33 cellular contexts compared by ENCODE assay signal in genomic region chr6:125188594-125189203, GRCh38. TPM values are rescaled to one million over a fixed set of nuclear protein-coding genes. Genes with fewer than 3 reads are reported as not detected.
DNase-seq lines count a peak whose midpoint lies in the region; ATAC-seq and TF ChIP-seq lines count a peak whose summit lies in the region.
"Had no signal": no experiment of that assay in that cellular context is flagged by ENCODE, and none has a peak within 500 bp of the region (broad histone marks: within the 10 kb centered on the region; RNA-seq: fewer than 3 reads in every experiment).

No MANE protein-coding gene starts in this region.

- no peaks in the 10 kb centered on the region for H3K9me3 Mint-ChIP-seq in mesothelial cell of epicardium
- H3K9me3 Mint-ChIP-seq: activated naive CD8-positive, alpha-beta T cell treated with anti-CD3 and anti-CD28 coated beads for 36 hours; CD4-positive, alpha-beta T cell; natural killer cell had no signal

- H3K4me1 ChIP-seq in breast epithelium (no peaks in the 10 kb centered on the region), mammary epithelial cell (ENCODE audit: insufficient read depth, low read length) (peaks cover 25% of the 10 kb centered on the region), thoracic aorta (ENCODE audit: control insufficient read depth in 1 of 2, low read depth in 2 of 2) (peaks cover 14 to 59% of the 10 kb centered on the region in 2 donors), mucosa of descending colon (ENCODE audit: low read depth) (peaks cover 4% of the 10 kb centered on the region), neuronal stem cell (ENCODE audit: control insufficient read depth in 2 of 2, insufficient read depth in 1 of 2, low read depth in 1 of 2, low read length in 2 of 2) (peaks cover 3 to 4% of the 10 kb centered on the region in 2 donors)

- no peaks in the 10 kb centered on the region for H3K36me3 Mint-ChIP-seq in mesothelial cell of epicardium
- H3K36me3 Mint-ChIP-seq: activated naive CD8-positive, alpha-beta T cell treated with anti-CD3 and anti-CD28 coated beads for 36 hours; natural killer cell had no signal

- no peak overlapping the region for H3K9ac ChIP-seq in mammary epithelial cell (ENCODE audit: insufficient read depth, low read length)
- H3K9ac ChIP-seq in neuronal stem cell (ENCODE audit: low read depth, low read length, poor library complexity) = no peak overlapping the region

- no peak overlapping the region for H2BK120ac ChIP-seq in neuronal stem cell (ENCODE audit: low read depth, low read length)

- no peak overlapping the region for H3K14ac ChIP-seq in neuronal stem cell (ENCODE audit: low read length)

- H3K4me2 ChIP-seq in mammary epithelial cell (ENCODE audit: insufficient read depth, low read depth, low read length) (no peak overlapping the region), neuronal stem cell (ENCODE audit: insufficient read depth, low read length, poor library complexity, severe bottlenecking) (no peak overlapping the region)

- CTCF ChIA-PET in mammary epithelial cell (lab: Charles Lee; ENCODE audit: low non-redundant PET) = no interaction called here

- H3K4me3 ChIP-seq in breast epithelium = no peak overlapping the region
- no peak overlapping the region for H3K4me3 ChIP-seq in mammary epithelial cell (replicated peaks in 1 of 3; ENCODE audit: insufficient read depth in 1 of 3, low read depth in 2 of 3, low read length in 3 of 3)
- no peak overlapping the region for H3K4me3 ChIP-seq in thoracic aorta
- H3K4me3 ChIP-seq in mucosa of descending colon = no peak overlapping the region
- H3K4me3 ChIP-seq in neuronal stem cell (ENCODE audit: low read length in 2 of 2) = no peak overlapping the region
- H3K4me3 ChIP-seq: body of pancreas, GM12878, vagina had no signal

- H3K18ac ChIP-seq in neuronal stem cell (ENCODE audit: low read length) = no peak overlapping the region

- in situ Hi-C loops in mammary epithelial cell (cut with MboI; ENCODE audit: low sequenced_read_pairs in 2 of 2) = no loop called here

- ATAC-seq in thoracic aorta (ENCODE audit: insufficient number of reproducible peaks, low FRiP score, low read depth) = no peak
- ATAC-seq in mucosa of descending colon = no peak
- ATAC-seq: body of pancreas, GM12878, left colon, natural killer cell, Panc1 had no signal

- TF ChIP-seq POLR2A in breast epithelium (IDR thresholded peaks at IDR 0.05) = no peak

- no peak for TF ChIP-seq CTCF in breast epithelium (IDR thresholded peaks at IDR 0.05)
- TF ChIP-seq CTCF in mammary epithelial cell (conservative IDR thresholded peaks at IDR 0.05 in 1 of 2, IDR thresholded peaks at IDR 0.05 in 1 of 2; ENCODE audit: extremely low read depth in 1 of 2, insufficient read depth in 1 of 2, low read depth in 1 of 2, low read length in 2 of 2) = no peak
- TF ChIP-seq CTCF in mesothelial cell of epicardium (IDR thresholded peaks at IDR 0.05; ENCODE audit: unreplicated experiment) = no peak
- no peak for TF ChIP-seq CTCF in thoracic aorta (IDR thresholded peaks at IDR 0.05)
- TF ChIP-seq CTCF in mucosa of descending colon (IDR thresholded peaks at IDR 0.05) = no peak

- H2AK5ac ChIP-seq in neuronal stem cell (ENCODE audit: low read depth, low read length) = no peak overlapping the region

- H3K27ac ChIP-seq in breast epithelium (peak overlapping the region; percentile 59 to 76), mammary epithelial cell (ENCODE audit: insufficient read depth, low read depth, low read length) (no peak overlapping the region), thoracic aorta (peak overlapping the region; percentile 18 to 51), neuronal stem cell (replicated peaks; ENCODE audit: low read length) (no peak overlapping the region)
- H3K27ac ChIP-seq: 22Rv1, vagina, VCaP had no signal

- H3K27ac Mint-ChIP-seq in mesothelial cell of epicardium = peak overlapping the region; percentile 76
- H3K27ac Mint-ChIP-seq: activated naive CD8-positive, alpha-beta T cell treated with anti-CD3 and anti-CD28 coated beads for 36 hours; CD4-positive, alpha-beta T cell; natural killer cell had no signal

- H2BK12ac ChIP-seq in neuronal stem cell (ENCODE audit: low read length) = no peak overlapping the region

- no peak overlapping the region for H4K8ac ChIP-seq in neuronal stem cell (ENCODE audit: low read depth, low read length)

- no peak overlapping the region for H2AFZ ChIP-seq in mammary epithelial cell (ENCODE audit: low read depth, low read length)
- no peak overlapping the region for H2AFZ ChIP-seq in neuronal stem cell (ENCODE audit: low read length)

- no peaks in the 10 kb centered on the region for H3K27me3 Mint-ChIP-seq in mesothelial cell of epicardium (ENCODE audit: low read depth)

- H3K27me3 ChIP-seq in breast epithelium (no peaks in the 10 kb centered on the region), mammary epithelial cell (ENCODE audit: insufficient read depth, low read length) (no peaks in the 10 kb centered on the region), thoracic aorta (replicated peaks; ENCODE audit: insufficient read depth) (no peaks in the 10 kb centered on the region), neuronal stem cell (ENCODE audit: control insufficient read depth in 3 of 3, insufficient read depth in 3 of 3, low read depth in 1 of 3, low read length in 3 of 3) (no peaks in the 10 kb centered on the region)
- H3K27me3 ChIP-seq: body of pancreas, vagina had no signal

- H4K20me1 ChIP-seq in mammary epithelial cell (ENCODE audit: insufficient read depth, low read length) = no peaks in the 10 kb centered on the region

- dilution Hi-C loops in mammary epithelial cell (cut with HindIII; ENCODE audit: low sequenced_read_pairs) = no loop called here

- H3K9me3 ChIP-seq in breast epithelium (no peaks in the 10 kb centered on the region), mammary epithelial cell (replicated peaks; ENCODE audit: insufficient read depth, low read length) (no peaks in the 10 kb centered on the region), thoracic aorta (no peaks in the 10 kb centered on the region), mucosa of descending colon (no peaks in the 10 kb centered on the region), neuronal stem cell (replicated peaks in 1 of 2; ENCODE audit: control insufficient read depth in 2 of 2, insufficient read depth in 1 of 2, low read depth in 1 of 2, low read length in 2 of 2) (no peaks in the 10 kb centered on the region)
- H3K9me3 ChIP-seq: body of pancreas, vagina had no signal

- H2BK5ac ChIP-seq in neuronal stem cell (ENCODE audit: low read length) = no peak overlapping the region

- WGBS in mammary epithelial cell (ENCODE audit: low coverage, missing lambda C conversion rate) = 0% methylated on average over 1 of the region's 1 CpG
- no CpG with 5 or more reads among the region's 1 CpG for WGBS in neuronal stem cell (ENCODE audit: extremely low coverage in 2 of 2, insufficient read length in 2 of 2, insufficient replicate concordance in 1 of 2), 2 donors

- intact Hi-C loops in breast epithelium (cut with DNase I; ENCODE audit: low total_unique reads) = no loop called here
- intact Hi-C loops in mammary epithelial cell (cut with micrococcal nuclease) = no loop called here
- intact Hi-C loops in mucosa of descending colon (cut with DNase I, micrococcal nuclease) = no loop called here

- peaks cover 11% of the 10 kb centered on the region for H3K79me2 ChIP-seq in mammary epithelial cell (ENCODE audit: insufficient read depth, low read length)

- H3K36me3 ChIP-seq in breast epithelium (no peaks in the 10 kb centered on the region), mammary epithelial cell (ENCODE audit: insufficient read depth, low read length) (no peaks in the 10 kb centered on the region), thoracic aorta (no peaks in the 10 kb centered on the region), mucosa of descending colon (ENCODE audit: low read depth) (no peaks in the 10 kb centered on the region), neuronal stem cell (replicated peaks in 1 of 2; ENCODE audit: control insufficient read depth in 2 of 2, insufficient read depth in 2 of 2, low read length in 2 of 2) (no peaks in the 10 kb centered on the region)
- H3K36me3 ChIP-seq: vagina had no signal

- H3K79me1 ChIP-seq in neuronal stem cell (ENCODE audit: low read depth, low read length) = no peaks in the 10 kb centered on the region

- DNase-seq in breast epithelium (ENCODE audit: low spot score in 2 of 2) (no peak), mammary epithelial cell (no peak), cerebellar cortex (ENCODE audit: low spot score) (peak; percentile 11), mesothelial cell of epicardium (ENCODE audit: low spot score in 2 of 2, unreplicated experiment in 2 of 2) (no peak), thoracic aorta (ENCODE audit: low spot score) (no peak), mucosa of descending colon (no peak), amygdala (lab: John Stamatoyannopoulos, UW) (no peak), neuronal stem cell (ENCODE audit: low spot score) (no peak)
- DNase-seq: activated CD4-positive, alpha-beta T cell treated with anti-CD3 and anti-CD28 coated beads for 4 hours; activated CD8-positive, alpha-beta memory T cell treated with anti-CD3 and anti-CD28 coated beads for 24 hours; activated effector memory CD4-positive, alpha-beta T cell treated with anti-CD3 and anti-CD28 coated beads, Interleukin-2, amount 50 U/mL, for 16 hours; activated naive CD8-positive, alpha-beta T cell treated with anti-CD3 and anti-CD28 coated beads for 36 hours; AML-193; CD4-positive, alpha-beta T cell; effector CD8-positive, alpha-beta T cell; GOT3; KG1; left colon; MM.1S; natural killer cell; NCI-H1417; NCI-H2081; NCI-H2227 treated with DMSO at 0.1 percent for 48 hours; NCI-H69; retina; SIG-M5; stimulated activated CD4-positive, alpha-beta T cell treated with anti-CD3 and anti-CD28 coated beads, Interleukin-4, amount 100 ng/mL, for 1 hour had no signal

- H3K4ac ChIP-seq in neuronal stem cell (ENCODE audit: low read length) = no peak overlapping the region

- H3K4me3 Mint-ChIP-seq in mesothelial cell of epicardium = no peak overlapping the region
- H3K4me3 Mint-ChIP-seq: activated naive CD8-positive, alpha-beta T cell treated with anti-CD3 and anti-CD28 coated beads for 36 hours; CD4-positive, alpha-beta T cell; natural killer cell had no signal

- peaks cover 37% of the 10 kb centered on the region for H3K4me1 Mint-ChIP-seq in mesothelial cell of epicardium

- no peak overlapping the region for H3K23ac ChIP-seq in neuronal stem cell (ENCODE audit: low read depth, low read length, poor library complexity)

- no peak overlapping the region for H4K91ac ChIP-seq in neuronal stem cell (ENCODE audit: low read depth, low read length, poor library complexity)

- H2BK15ac ChIP-seq in neuronal stem cell (ENCODE audit: low read length) = no peak overlapping the region

- no TSS peak for BruUV-seq in mammary epithelial cell (replicated peaks; lab: Mats Ljungman, UMichigan)

RNA-seq across cellular contexts. Expression of gene TPD52L1, which starts 35.1 kb away (rescaled TPM):
- total RNA-seq in breast epithelium = 100 to 1,000 TPM in 1 of 3 donors, 10 to 100 TPM in 2; 27.2 to 266 (median 81.3) TPM
- total RNA-seq in mammary epithelial cell = 100 to 1,000 TPM; 115 to 269 TPM
- 171 TPM for polyA plus RNA-seq in mammary epithelial cell
- polyA minus RNA-seq in mammary epithelial cell = 86.8 TPM
- 200 to 212 TPM (median 209 TPM) in 3 replicates for total RNA-seq in mesothelial cell of epicardium
- 10 to 100 TPM; 37.1 to 73.5 TPM for total RNA-seq in thoracic aorta
- total RNA-seq in mucosa of descending colon = 10 to 100 TPM; 12.1 to 23.9 (median 22.0) TPM
- 3.0 TPM for polyA plus RNA-seq in neuronal stem cell (2013, experiment 1 of 2)
- polyA plus RNA-seq in neuronal stem cell (2013, experiment 2 of 2) = 3.4 TPM
- total RNA-seq: CD4-positive, alpha-beta T cell had no signal

Comparison
In these comparisons a context has a peak if more than half of its experiments do, and no peak if none do; other contexts are left out.
1. H3K27ac ChIP-seq: peak in breast epithelium (2 of 2) and thoracic aorta (2 of 2); none in mammary epithelial cell (single experiment) and neuronal stem cell (single experiment).